Comparison of ENCODE assay signal across 17 cellular contexts in the genomic region with DNA sequence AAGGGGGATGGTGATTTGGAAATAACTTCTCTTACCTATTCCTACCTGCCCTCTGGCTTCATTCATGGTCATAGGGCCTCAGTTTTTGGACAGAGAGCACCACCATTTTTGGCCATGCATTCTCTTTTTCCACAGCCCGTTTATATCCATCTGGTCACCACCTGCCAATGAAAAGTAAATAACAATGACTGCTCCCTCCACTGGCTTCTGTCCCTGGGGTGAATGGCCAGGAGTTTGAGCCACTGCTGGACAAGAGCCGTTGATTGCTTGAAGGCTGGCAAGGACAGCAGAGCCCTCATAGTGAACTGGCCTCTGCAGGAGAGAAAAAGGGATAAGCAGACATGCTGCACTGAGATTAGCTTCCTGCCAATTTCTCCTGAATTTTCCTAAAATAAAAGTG.
"Had no signal": no experiment of that assay in that cellular context is flagged by ENCODE, and none has a peak within 500 bp of the region (broad histone marks: within the 10 kb centered on the region; RNA-seq: fewer than 3 reads in every experiment).

No MANE protein-coding gene starts in this region.

- H3K27me3 ChIP-seq: ascending aorta, neutrophil, spleen, transverse colon had no signal

- H3K27me3 Mint-ChIP-seq: activated CD4-positive, alpha-beta T cell treated with anti-CD3 and anti-CD28 coated beads for 36 hours; stimulated activated memory B cell treated with anti-CD40 and anti-IgM and Interleukin-4, amounts not matched to agents 10 μg/mL and 1 μg/mL and 100 μg/mL, for 72 hours had no signal

- H3K36me3 Mint-ChIP-seq: naive thymus-derived CD8-positive, alpha-beta T cell; stimulated activated memory B cell treated with anti-CD40 and anti-IgM and Interleukin-4, amounts not matched to agents 10 μg/mL and 1 μg/mL and 100 μg/mL, for 72 hours had no signal

- DNase-seq: activated CD4-positive, alpha-beta memory T cell treated with anti-CD3 and anti-CD28 coated beads, Interleukin-2, amount 10 ng/mL, durations not matched to agents 7 days and 5 days; activated CD4-positive, alpha-beta T cell treated with anti-CD3 and anti-CD28 coated beads for 36 hours; activated T-cell treated with anti-CD3 and anti-CD28 coated beads, Interleukin-2, amount 50 U/mL, for 48 hours; effector CD4-positive, alpha-beta T cell; mucosa of descending colon; naive thymus-derived CD8-positive, alpha-beta T cell; spleen; stimulated activated CD4-positive, alpha-beta T cell treated with anti-CD3 and anti-CD28 coated beads, Interleukin-1b, Interleukin-23, amount 100 ng/mL, for 48 hours; T-helper 9 cell; transverse colon had no signal

- H3K4me3 ChIP-seq: ascending aorta, mucosa of descending colon, spleen, transverse colon had no signal

- H3K9me3 ChIP-seq: ascending aorta, mucosa of descending colon, neutrophil, spleen, transverse colon had no signal

- H3K4me3 Mint-ChIP-seq: activated CD4-positive, alpha-beta memory T cell treated with anti-CD3 and anti-CD28 coated beads, Interleukin-2, amount 10 ng/mL, durations not matched to agents 7 days and 5 days; activated CD4-positive, alpha-beta T cell treated with anti-CD3 and anti-CD28 coated beads for 36 hours; naive thymus-derived CD8-positive, alpha-beta T cell; stimulated activated memory B cell treated with anti-CD40 and anti-IgM and Interleukin-4, amounts not matched to agents 10 μg/mL and 1 μg/mL and 100 μg/mL, for 72 hours had no signal

- H3K9me3 Mint-ChIP-seq: activated CD4-positive, alpha-beta memory T cell treated with anti-CD3 and anti-CD28 coated beads, Interleukin-2, amount 10 ng/mL, durations not matched to agents 7 days and 5 days had no signal

- ATAC-seq: activated CD4-positive, alpha-beta T cell treated with anti-CD3 and anti-CD28 coated beads for 36 hours; mucosa of descending colon; naive thymus-derived CD8-positive, alpha-beta T cell; sciatic nerve; stimulated activated memory B cell treated with anti-CD40 and anti-IgM and Interleukin-4, amounts not matched to agents 10 μg/mL and 1 μg/mL and 100 μg/mL, for 72 hours had no signal

- H3K36me3 ChIP-seq: ascending aorta, neutrophil, spleen, transverse colon had no signal

- FAIRE-seq: bronchial epithelial cell, colon, endothelial cell of umbilical vein had no signal

- H3K27ac Mint-ChIP-seq: activated CD4-positive, alpha-beta memory T cell treated with anti-CD3 and anti-CD28 coated beads, Interleukin-2, amount 10 ng/mL, durations not matched to agents 7 days and 5 days; activated CD4-positive, alpha-beta T cell treated with anti-CD3 and anti-CD28 coated beads for 36 hours; naive thymus-derived CD8-positive, alpha-beta T cell; stimulated activated memory B cell treated with anti-CD40 and anti-IgM and Interleukin-4, amounts not matched to agents 10 μg/mL and 1 μg/mL and 100 μg/mL, for 72 hours had no signal

- H3K27ac ChIP-seq: ascending aorta, neutrophil, spleen, transverse colon had no signal
